ENCODE assay signal across 1 cellular context in the genomic region with DNA sequence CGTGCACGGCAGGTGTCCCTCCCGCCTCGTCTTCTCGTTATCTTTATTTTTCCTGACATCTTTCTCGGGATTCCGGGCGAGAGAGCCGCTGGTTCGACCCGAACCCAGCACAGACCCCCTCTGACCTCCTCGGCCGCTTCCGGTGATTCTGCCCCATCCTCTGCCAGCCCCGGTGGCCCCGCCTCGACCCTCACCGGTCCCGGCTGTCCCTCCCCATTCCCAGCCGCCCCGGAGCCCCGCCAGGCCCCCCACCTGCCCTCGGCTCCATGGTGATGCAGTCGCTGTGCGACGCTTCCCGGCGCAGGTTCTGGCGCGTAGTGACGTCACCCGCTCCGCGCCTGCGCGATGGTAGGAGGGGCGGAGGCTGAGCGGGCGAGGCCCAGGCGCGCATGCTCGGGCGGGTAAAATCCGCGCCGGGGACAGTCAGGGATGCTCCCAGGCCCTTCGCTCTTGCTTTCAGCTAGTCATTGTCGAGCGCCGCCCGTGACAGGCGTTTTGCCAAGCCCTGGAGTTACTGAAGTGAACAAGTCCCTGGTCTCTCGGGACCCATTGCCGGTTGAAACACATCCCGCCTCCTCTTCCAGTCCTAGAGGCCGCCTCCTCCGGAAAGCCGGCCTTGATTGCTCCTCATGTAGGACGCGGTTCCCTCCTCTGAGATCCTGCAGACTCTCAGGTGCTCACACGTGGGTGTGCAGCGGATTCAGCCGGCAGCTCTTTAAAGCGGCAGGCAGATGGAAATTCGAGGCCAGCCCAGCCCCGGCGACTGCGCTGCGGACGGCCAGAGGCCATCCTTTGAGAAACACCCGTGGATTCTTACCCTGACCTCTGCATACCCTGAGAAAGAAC.
TF ChIP-seq lines count a peak whose summit lies in the region.

A gene with protein sequence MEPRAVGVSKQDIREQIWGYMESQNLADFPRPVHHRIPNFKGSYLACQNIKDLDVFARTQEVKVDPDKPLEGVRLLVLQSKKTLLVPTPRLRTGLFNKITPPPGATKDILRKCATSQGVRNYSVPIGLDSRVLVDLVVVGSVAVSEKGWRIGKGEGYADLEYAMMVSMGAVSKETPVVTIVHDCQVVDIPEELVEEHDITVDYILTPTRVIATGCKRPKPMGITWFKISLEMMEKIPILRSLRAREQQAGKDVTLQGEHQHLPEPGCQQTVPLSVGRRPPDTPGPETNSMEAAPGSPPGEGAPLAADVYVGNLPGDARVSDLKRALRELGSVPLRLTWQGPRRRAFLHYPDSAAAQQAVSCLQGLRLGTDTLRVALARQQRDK (minus strand): TSS at position 319 of the 846 bp plus-strand sequence. CDS start 51 bp downstream, at position 268.

TF ChIP-seq in HepG2, 621 proteins besides CTCF, POLR2A, EP300 and RAD21 (continued from another document):
- TF ChIP-seq THAP11 (CRISPR knock-in tag; IDR thresholded peaks at IDR 0.05) (peak; percentile 94), ZSCAN30 (CRISPR knock-in tag; IDR thresholded peaks at IDR 0.05) (no peak), ZIK1 (CRISPR knock-in tag; IDR thresholded peaks at IDR 0.05; ENCODE audit: borderline replicate concordance, low read depth) (0 out of 2 replicates have a peak, but pooled peaks have one; percentile 13), ZNF260 (CRISPR knock-in tag; IDR thresholded peaks at IDR 0.05; ENCODE audit: borderline replicate concordance, low read depth) (peak; percentile 34; the same call in 1 of the 2 replicates), TBL1XR1 (IDR thresholded peaks at IDR 0.05; ENCODE audit: borderline replicate concordance, low read length, partially characterized antibody) (peak; percentile 55), SNRNP70 (IDR thresholded peaks at IDR 0.05; ENCODE audit: low read depth, low read length) (no peak), ZFP90 (CRISPR knock-in tag; IDR thresholded peaks at IDR 0.05; ENCODE audit: borderline replicate concordance) (no peak; the same call in 1 of the 2 replicates), ZNF274 (CRISPR knock-in tag; IDR thresholded peaks at IDR 0.05) (peak; percentile 92), ZNF3 (CRISPR knock-in tag; IDR thresholded peaks at IDR 0.05) (0 out of 2 replicates have a peak, but pooled peaks have one; percentile 50), TP53 (CRISPR knock-in tag; conservative IDR thresholded peaks at IDR 0.05) (0 out of 2 replicates have a peak, but pooled peaks have one; percentile 69), KDM4B (CRISPR knock-in tag; IDR thresholded peaks at IDR 0.05) (no peak), NCOA2 (CRISPR knock-in tag; IDR thresholded peaks at IDR 0.05) (peak; percentile 31; the same call in 1 of the 2 replicates), ZNF446 (CRISPR knock-in tag; IDR thresholded peaks at IDR 0.05) (no peak), AGO2 (optimal IDR thresholded peaks at IDR 0.05; ENCODE audit: low read depth, low read length) (no peak), NKX3-1 (CRISPR knock-in tag; IDR thresholded peaks at IDR 0.05) (peak; percentile 24; the same call in 1 of the 2 replicates), ZNF766 (CRISPR knock-in tag; IDR thresholded peaks at IDR 0.05; ENCODE audit: borderline replicate concordance) (peak; percentile 83; the same call in 1 of the 2 replicates), ZFP41 (CRISPR knock-in tag; IDR thresholded peaks at IDR 0.05; ENCODE audit: borderline replicate concordance) (peak; percentile 40), SMAD9 (CRISPR knock-in tag; IDR thresholded peaks at IDR 0.05) (0 out of 2 replicates have a peak, but pooled peaks have one; percentile 17), SMAD1 (CRISPR knock-in tag; IDR thresholded peaks at IDR 0.05; ENCODE audit: borderline replicate concordance, low read depth) (peak; percentile 80; the same call in 1 of the 2 replicates), ZNF749 (CRISPR knock-in tag; IDR thresholded peaks at IDR 0.05; ENCODE audit: borderline replicate concordance) (0 out of 2 replicates have a peak, but pooled peaks have one; percentile 63), ZNF205 (CRISPR knock-in tag; IDR thresholded peaks at IDR 0.05) (peak; percentile 15; the same call in 1 of the 2 replicates), ZNF496 (CRISPR knock-in tag; IDR thresholded peaks at IDR 0.05; ENCODE audit: insufficient replicate concordance) (no peak)
- TF ChIP-seq, protein P1, sequence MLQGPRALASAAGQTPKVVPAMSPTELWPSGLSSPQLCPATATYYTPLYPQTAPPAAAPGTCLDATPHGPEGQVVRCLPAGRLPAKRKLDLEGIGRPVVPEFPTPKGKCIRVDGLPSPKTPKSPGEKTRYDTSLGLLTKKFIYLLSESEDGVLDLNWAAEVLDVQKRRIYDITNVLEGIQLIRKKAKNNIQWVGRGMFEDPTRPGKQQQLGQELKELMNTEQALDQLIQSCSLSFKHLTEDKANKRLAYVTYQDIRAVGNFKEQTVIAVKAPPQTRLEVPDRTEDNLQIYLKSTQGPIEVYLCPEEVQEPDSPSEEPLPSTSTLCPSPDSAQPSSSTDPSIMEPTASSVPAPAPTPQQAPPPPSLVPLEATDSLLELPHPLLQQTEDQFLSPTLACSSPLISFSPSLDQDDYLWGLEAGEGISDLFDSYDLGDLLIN (CRISPR knock-in tag; IDR thresholded peaks at IDR 0.05; ENCODE audit: borderline replicate concordance): peak; percentile 40; the same call in 1 of the 2 replicates
- TF ChIP-seq, protein P2, sequence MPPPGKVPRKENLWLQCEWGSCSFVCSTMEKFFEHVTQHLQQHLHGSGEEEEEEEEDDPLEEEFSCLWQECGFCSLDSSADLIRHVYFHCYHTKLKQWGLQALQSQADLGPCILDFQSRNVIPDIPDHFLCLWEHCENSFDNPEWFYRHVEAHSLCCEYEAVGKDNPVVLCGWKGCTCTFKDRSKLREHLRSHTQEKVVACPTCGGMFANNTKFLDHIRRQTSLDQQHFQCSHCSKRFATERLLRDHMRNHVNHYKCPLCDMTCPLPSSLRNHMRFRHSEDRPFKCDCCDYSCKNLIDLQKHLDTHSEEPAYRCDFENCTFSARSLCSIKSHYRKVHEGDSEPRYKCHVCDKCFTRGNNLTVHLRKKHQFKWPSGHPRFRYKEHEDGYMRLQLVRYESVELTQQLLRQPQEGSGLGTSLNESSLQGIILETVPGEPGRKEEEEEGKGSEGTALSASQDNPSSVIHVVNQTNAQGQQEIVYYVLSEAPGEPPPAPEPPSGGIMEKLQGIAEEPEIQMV (CRISPR knock-in tag; IDR thresholded peaks at IDR 0.05; ENCODE audit: low read depth): no peak
- TF ChIP-seq, protein P3, sequence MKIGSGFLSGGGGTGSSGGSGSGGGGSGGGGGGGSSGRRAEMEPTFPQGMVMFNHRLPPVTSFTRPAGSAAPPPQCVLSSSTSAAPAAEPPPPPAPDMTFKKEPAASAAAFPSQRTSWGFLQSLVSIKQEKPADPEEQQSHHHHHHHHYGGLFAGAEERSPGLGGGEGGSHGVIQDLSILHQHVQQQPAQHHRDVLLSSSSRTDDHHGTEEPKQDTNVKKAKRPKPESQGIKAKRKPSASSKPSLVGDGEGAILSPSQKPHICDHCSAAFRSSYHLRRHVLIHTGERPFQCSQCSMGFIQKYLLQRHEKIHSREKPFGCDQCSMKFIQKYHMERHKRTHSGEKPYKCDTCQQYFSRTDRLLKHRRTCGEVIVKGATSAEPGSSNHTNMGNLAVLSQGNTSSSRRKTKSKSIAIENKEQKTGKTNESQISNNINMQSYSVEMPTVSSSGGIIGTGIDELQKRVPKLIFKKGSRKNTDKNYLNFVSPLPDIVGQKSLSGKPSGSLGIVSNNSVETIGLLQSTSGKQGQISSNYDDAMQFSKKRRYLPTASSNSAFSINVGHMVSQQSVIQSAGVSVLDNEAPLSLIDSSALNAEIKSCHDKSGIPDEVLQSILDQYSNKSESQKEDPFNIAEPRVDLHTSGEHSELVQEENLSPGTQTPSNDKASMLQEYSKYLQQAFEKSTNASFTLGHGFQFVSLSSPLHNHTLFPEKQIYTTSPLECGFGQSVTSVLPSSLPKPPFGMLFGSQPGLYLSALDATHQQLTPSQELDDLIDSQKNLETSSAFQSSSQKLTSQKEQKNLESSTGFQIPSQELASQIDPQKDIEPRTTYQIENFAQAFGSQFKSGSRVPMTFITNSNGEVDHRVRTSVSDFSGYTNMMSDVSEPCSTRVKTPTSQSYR (CRISPR knock-in tag; IDR thresholded peaks at IDR 0.05; ENCODE audit: borderline replicate concordance): no peak
